In the genomic region with DNA sequence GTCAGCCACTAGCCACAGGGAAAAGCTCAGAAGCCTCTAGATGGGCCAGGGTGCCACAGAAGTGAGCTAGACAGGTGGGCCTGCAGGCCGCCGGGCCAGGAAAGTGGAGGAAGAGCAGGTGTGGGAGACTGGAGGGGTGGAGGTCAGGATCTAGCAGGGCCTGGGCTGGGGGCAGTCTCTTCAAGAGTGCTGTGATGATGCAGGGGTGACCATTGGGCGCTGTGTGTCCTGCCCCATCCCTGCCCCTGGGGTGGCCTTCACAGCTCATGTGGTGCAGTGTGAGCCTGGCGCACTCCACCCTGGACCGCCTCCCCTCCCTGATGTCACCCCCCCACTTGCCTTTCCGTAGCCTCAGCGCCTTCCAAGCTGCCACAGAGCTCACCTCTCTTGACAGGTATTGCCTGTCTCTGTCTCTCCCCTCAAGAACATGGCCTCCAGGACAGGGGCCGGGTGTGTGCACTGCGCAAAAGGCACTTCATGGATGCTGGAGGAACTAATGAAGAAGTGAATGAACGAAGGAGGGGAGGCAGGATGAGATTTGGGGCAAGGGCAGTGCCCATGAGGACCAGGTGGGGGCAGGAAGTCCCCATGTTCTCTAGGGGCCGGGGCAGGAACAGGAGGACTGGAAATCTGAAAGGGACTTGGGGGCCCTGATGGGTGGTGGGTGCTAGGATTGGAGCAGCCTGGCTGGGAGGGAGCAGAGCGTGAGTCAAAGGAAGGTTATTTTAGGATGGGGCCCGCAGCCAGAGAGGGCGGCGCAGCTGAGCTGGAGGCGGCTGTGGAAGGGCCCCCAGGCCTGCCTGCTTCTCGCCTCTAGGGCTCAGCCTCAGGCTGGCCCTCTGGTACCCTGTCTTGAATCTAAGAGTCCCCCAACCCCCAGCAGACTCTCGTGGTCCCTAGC, we compare ENCODE assay signal across 1 cellular context.
TF ChIP-seq lines count a peak whose summit lies in the region.

No MANE protein-coding gene starts in this region.

TF ChIP-seq in K562, 482 proteins besides CTCF, POLR2A, EP300 and RAD21:
- no peak for TF ChIP-seq FOXK1 (CRISPR knock-in tag; IDR thresholded peaks at IDR 0.05; ENCODE audit: borderline replicate concordance)
- TF ChIP-seq, protein P1, sequence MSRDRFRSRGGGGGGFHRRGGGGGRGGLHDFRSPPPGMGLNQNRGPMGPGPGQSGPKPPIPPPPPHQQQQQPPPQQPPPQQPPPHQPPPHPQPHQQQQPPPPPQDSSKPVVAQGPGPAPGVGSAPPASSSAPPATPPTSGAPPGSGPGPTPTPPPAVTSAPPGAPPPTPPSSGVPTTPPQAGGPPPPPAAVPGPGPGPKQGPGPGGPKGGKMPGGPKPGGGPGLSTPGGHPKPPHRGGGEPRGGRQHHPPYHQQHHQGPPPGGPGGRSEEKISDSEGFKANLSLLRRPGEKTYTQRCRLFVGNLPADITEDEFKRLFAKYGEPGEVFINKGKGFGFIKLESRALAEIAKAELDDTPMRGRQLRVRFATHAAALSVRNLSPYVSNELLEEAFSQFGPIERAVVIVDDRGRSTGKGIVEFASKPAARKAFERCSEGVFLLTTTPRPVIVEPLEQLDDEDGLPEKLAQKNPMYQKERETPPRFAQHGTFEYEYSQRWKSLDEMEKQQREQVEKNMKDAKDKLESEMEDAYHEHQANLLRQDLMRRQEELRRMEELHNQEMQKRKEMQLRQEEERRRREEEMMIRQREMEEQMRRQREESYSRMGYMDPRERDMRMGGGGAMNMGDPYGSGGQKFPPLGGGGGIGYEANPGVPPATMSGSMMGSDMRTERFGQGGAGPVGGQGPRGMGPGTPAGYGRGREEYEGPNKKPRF (IDR thresholded peaks at IDR 0.05; ENCODE audit: low read depth, low read length) = no peak
- no peak for TF ChIP-seq MTA2 (IDR thresholded peaks at IDR 0.05; ENCODE audit: low read depth)
- no peak for TF ChIP-seq KLF10 (CRISPR knock-in tag; IDR thresholded peaks at IDR 0.05)
- TF ChIP-seq TOE1 (IDR thresholded peaks at IDR 0.05; ENCODE audit: borderline replicate concordance) = no peak
- no peak for TF ChIP-seq TOE1 (CRISPR knock-in tag; IDR thresholded peaks at IDR 0.05; ENCODE audit: borderline replicate concordance, low read depth)
- TF ChIP-seq TAF15 (IDR thresholded peaks at IDR 0.05; ENCODE audit: low read depth, low read length) = no peak
- peak; percentile 42; the same call in 1 of the 2 replicates for TF ChIP-seq MEF2A (IDR thresholded peaks at IDR 0.05; ENCODE audit: control insufficient read depth, low read depth, low read length)
- no peak for TF ChIP-seq U2AF1 (optimal IDR thresholded peaks at IDR 0.05; ENCODE audit: low read depth, low read length)
- TF ChIP-seq, protein P2, sequence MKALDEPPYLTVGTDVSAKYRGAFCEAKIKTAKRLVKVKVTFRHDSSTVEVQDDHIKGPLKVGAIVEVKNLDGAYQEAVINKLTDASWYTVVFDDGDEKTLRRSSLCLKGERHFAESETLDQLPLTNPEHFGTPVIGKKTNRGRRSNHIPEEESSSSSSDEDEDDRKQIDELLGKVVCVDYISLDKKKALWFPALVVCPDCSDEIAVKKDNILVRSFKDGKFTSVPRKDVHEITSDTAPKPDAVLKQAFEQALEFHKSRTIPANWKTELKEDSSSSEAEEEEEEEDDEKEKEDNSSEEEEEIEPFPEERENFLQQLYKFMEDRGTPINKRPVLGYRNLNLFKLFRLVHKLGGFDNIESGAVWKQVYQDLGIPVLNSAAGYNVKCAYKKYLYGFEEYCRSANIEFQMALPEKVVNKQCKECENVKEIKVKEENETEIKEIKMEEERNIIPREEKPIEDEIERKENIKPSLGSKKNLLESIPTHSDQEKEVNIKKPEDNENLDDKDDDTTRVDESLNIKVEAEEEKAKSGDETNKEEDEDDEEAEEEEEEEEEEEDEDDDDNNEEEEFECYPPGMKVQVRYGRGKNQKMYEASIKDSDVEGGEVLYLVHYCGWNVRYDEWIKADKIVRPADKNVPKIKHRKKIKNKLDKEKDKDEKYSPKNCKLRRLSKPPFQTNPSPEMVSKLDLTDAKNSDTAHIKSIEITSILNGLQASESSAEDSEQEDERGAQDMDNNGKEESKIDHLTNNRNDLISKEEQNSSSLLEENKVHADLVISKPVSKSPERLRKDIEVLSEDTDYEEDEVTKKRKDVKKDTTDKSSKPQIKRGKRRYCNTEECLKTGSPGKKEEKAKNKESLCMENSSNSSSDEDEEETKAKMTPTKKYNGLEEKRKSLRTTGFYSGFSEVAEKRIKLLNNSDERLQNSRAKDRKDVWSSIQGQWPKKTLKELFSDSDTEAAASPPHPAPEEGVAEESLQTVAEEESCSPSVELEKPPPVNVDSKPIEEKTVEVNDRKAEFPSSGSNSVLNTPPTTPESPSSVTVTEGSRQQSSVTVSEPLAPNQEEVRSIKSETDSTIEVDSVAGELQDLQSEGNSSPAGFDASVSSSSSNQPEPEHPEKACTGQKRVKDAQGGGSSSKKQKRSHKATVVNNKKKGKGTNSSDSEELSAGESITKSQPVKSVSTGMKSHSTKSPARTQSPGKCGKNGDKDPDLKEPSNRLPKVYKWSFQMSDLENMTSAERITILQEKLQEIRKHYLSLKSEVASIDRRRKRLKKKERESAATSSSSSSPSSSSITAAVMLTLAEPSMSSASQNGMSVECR (CRISPR knock-in tag; IDR thresholded peaks at IDR 0.05) = no peak
- TF ChIP-seq FIP1L1 (IDR thresholded peaks at IDR 0.05; ENCODE audit: low read depth, low read length, poor library complexity, severe bottlenecking) = no peak
- TF ChIP-seq L3MBTL2 (IDR thresholded peaks at IDR 0.05) = no peak
- TF ChIP-seq BDP1 (IDR thresholded peaks at IDR 0.05; ENCODE audit: insufficient read depth, insufficient read length) = no peak
- TF ChIP-seq, protein P3, sequence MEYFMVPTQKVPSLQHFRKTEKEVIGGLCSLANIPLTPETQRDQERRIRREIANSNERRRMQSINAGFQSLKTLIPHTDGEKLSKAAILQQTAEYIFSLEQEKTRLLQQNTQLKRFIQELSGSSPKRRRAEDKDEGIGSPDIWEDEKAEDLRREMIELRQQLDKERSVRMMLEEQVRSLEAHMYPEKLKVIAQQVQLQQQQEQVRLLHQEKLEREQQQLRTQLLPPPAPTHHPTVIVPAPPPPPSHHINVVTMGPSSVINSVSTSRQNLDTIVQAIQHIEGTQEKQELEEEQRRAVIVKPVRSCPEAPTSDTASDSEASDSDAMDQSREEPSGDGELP (CRISPR knock-in tag; IDR thresholded peaks at IDR 0.05; ENCODE audit: borderline replicate concordance) = peak; percentile 46
- TF ChIP-seq, protein P4, sequence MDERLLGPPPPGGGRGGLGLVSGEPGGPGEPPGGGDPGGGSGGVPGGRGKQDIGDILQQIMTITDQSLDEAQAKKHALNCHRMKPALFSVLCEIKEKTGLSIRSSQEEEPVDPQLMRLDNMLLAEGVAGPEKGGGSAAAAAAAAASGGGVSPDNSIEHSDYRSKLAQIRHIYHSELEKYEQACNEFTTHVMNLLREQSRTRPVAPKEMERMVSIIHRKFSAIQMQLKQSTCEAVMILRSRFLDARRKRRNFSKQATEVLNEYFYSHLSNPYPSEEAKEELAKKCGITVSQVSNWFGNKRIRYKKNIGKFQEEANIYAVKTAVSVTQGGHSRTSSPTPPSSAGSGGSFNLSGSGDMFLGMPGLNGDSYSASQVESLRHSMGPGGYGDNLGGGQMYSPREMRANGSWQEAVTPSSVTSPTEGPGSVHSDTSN (CRISPR knock-in tag; IDR thresholded peaks at IDR 0.05; ENCODE audit: low read depth) = no peak
- TF ChIP-seq, protein P4 (tag; conservative IDR thresholded peaks at IDR 0.05; ENCODE audit: low read depth) = no peak
- peak; percentile 92 for TF ChIP-seq ZNF24 (IDR thresholded peaks at IDR 0.05)
- TF ChIP-seq CBX8 (IDR thresholded peaks at IDR 0.05; ENCODE audit: borderline replicate concordance, extremely low read depth, low read depth, low read length, poor library complexity, severe bottlenecking) = no peak
- no peak for TF ChIP-seq HDAC2 (IDR thresholded peaks at IDR 0.05)
- TF ChIP-seq, protein P5, sequence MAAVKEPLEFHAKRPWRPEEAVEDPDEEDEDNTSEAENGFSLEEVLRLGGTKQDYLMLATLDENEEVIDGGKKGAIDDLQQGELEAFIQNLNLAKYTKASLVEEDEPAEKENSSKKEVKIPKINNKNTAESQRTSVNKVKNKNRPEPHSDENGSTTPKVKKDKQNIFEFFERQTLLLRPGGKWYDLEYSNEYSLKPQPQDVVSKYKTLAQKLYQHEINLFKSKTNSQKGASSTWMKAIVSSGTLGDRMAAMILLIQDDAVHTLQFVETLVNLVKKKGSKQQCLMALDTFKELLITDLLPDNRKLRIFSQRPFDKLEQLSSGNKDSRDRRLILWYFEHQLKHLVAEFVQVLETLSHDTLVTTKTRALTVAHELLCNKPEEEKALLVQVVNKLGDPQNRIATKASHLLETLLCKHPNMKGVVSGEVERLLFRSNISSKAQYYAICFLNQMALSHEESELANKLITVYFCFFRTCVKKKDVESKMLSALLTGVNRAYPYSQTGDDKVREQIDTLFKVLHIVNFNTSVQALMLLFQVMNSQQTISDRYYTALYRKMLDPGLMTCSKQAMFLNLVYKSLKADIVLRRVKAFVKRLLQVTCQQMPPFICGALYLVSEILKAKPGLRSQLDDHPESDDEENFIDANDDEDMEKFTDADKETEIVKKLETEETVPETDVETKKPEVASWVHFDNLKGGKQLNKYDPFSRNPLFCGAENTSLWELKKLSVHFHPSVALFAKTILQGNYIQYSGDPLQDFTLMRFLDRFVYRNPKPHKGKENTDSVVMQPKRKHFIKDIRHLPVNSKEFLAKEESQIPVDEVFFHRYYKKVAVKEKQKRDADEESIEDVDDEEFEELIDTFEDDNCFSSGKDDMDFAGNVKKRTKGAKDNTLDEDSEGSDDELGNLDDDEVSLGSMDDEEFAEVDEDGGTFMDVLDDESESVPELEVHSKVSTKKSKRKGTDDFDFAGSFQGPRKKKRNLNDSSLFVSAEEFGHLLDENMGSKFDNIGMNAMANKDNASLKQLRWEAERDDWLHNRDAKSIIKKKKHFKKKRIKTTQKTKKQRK (IDR thresholded peaks at IDR 0.05; ENCODE audit: borderline replicate concordance, low read depth, low read length) = no peak
- TF ChIP-seq RBFOX2 (IDR thresholded peaks at IDR 0.05; ENCODE audit: low read depth, low read length) = peak; percentile 37; the same call in 1 of the 2 replicates
- TF ChIP-seq TAF1 (IDR thresholded peaks at IDR 0.05; ENCODE audit: control insufficient read depth, extremely low read depth, insufficient read depth, low read length, severe bottlenecking) = no peak
- TF ChIP-seq, protein P6, sequence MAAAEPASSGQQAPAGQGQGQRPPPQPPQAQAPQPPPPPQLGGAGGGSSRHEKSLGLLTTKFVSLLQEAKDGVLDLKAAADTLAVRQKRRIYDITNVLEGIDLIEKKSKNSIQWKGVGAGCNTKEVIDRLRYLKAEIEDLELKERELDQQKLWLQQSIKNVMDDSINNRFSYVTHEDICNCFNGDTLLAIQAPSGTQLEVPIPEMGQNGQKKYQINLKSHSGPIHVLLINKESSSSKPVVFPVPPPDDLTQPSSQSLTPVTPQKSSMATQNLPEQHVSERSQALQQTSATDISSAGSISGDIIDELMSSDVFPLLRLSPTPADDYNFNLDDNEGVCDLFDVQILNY (CRISPR knock-in tag; IDR thresholded peaks at IDR 0.05) = no peak
- TF ChIP-seq EWSR1 (IDR thresholded peaks at IDR 0.05; ENCODE audit: borderline replicate concordance, low read depth, partially characterized antibody) = no peak
- no peak for TF ChIP-seq SMAD1 (IDR thresholded peaks at IDR 0.05; ENCODE audit: low read depth, low read length, partially characterized antibody)
- TF ChIP-seq, protein P7, sequence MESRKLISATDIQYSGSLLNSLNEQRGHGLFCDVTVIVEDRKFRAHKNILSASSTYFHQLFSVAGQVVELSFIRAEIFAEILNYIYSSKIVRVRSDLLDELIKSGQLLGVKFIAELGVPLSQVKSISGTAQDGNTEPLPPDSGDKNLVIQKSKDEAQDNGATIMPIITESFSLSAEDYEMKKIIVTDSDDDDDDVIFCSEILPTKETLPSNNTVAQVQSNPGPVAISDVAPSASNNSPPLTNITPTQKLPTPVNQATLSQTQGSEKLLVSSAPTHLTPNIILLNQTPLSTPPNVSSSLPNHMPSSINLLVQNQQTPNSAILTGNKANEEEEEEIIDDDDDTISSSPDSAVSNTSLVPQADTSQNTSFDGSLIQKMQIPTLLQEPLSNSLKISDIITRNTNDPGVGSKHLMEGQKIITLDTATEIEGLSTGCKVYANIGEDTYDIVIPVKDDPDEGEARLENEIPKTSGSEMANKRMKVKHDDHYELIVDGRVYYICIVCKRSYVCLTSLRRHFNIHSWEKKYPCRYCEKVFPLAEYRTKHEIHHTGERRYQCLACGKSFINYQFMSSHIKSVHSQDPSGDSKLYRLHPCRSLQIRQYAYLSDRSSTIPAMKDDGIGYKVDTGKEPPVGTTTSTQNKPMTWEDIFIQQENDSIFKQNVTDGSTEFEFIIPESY (CRISPR knock-in tag; IDR thresholded peaks at IDR 0.05) = peak; percentile 64
- TF ChIP-seq, protein P8, sequence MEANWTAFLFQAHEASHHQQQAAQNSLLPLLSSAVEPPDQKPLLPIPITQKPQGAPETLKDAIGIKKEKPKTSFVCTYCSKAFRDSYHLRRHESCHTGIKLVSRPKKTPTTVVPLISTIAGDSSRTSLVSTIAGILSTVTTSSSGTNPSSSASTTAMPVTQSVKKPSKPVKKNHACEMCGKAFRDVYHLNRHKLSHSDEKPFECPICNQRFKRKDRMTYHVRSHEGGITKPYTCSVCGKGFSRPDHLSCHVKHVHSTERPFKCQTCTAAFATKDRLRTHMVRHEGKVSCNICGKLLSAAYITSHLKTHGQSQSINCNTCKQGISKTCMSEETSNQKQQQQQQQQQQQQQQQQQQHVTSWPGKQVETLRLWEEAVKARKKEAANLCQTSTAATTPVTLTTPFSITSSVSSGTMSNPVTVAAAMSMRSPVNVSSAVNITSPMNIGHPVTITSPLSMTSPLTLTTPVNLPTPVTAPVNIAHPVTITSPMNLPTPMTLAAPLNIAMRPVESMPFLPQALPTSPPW (CRISPR knock-in tag; IDR thresholded peaks at IDR 0.05) = peak; percentile 34; the same call in 1 of the 2 replicates
